17 cellular contexts compared by ENCODE assay signal in the genomic region with DNA sequence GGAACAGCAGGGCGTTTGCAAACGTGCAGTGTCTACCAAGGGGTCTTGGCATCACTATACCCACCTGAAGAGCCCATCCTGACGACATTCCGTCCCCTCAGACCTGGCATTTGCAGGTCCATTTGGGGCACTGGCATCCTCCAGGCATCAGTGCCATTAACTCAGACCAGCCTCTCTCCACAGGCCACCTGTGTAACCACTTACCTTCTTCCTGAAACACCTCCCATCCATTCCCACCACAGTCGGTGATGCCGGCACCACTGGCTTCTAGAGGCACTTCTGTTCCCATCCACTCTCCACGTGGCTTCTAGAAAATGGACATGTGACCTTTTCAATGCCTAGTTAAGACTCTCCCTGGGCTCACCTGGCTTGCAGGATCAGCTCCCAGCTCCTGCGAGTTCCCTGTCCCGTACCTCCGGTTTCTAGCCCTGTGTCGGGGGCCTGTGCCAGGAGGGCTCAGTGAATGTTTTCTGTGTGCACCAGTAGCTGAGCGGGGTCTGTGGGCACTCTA.
"Had no signal": no experiment of that assay in that cellular context is flagged by ENCODE, and none has a peak within 500 bp of the region (broad histone marks: within the 10 kb centered on the region; RNA-seq: fewer than 3 reads in every experiment).

No MANE protein-coding gene starts in this region.

- H3K27ac Mint-ChIP-seq: activated CD4-positive, alpha-beta T cell treated with anti-CD3 and anti-CD28 coated beads, Interleukin-2, amount 10 ng/mL, durations not matched to agents 24 days and 14 days; activated T-cell treated with anti-CD3 and anti-CD28 coated beads, Interleukin-2, amount 50 U/mL, for 24 hours; effector memory CD8-positive, alpha-beta T cell; mesothelial cell of epicardium; WTC11 had no signal

- H3K9me3 ChIP-seq: gastrocnemius medialis, neutrophil, prostate gland, right lobe of liver had no signal

- H3K9me3 Mint-ChIP-seq: activated CD4-positive, alpha-beta T cell treated with anti-CD3 and anti-CD28 coated beads, Interleukin-2, amount 10 ng/mL, durations not matched to agents 24 days and 14 days; activated T-cell treated with anti-CD3 and anti-CD28 coated beads, Interleukin-2, amount 50 U/mL, for 24 hours; effector memory CD8-positive, alpha-beta T cell had no signal

- H3K4me1 ChIP-seq: prostate gland, right lobe of liver had no signal

- DNase-seq: activated CD4-positive, alpha-beta T cell treated with anti-CD3 and anti-CD28 coated beads, Interleukin-2, amount 10 ng/mL, durations not matched to agents 24 days and 14 days; activated gamma-delta T cell; activated T-cell treated with anti-CD3 and anti-CD28 coated beads, Interleukin-2, amount 50 U/mL, for 24 hours; caudate nucleus; effector memory CD8-positive, alpha-beta T cell; gastrocnemius medialis; kidney; stimulated activated CD4-positive, alpha-beta T cell treated with anti-CD3 and anti-CD28 coated beads, Interleukin-12 subunit alpha, Interleukin-12 subunit beta, amount 100 ng/mL, for 4 hours; stimulated activated naive CD4-positive, alpha-beta T cell had no signal

- H3K4me3 ChIP-seq: gastrocnemius medialis, prostate gland, right lobe of liver, thoracic aorta had no signal

- H3K36me3 Mint-ChIP-seq: mesothelial cell of epicardium, WTC11 had no signal

- H3K27ac ChIP-seq: epithelial cell of prostate, gastrocnemius medialis, neutrophil, prostate gland, right lobe of liver, thoracic aorta had no signal

- H3K27me3 ChIP-seq: gastrocnemius medialis, neutrophil, right lobe of liver had no signal

- H3K4me1 Mint-ChIP-seq: activated CD4-positive, alpha-beta T cell treated with anti-CD3 and anti-CD28 coated beads, Interleukin-2, amount 10 ng/mL, durations not matched to agents 24 days and 14 days had no signal

- ATAC-seq: effector memory CD8-positive, alpha-beta T cell; gastrocnemius medialis; right lobe of liver; SK-N-SH treated with all-trans-retinoic acid at 6 μM for 48 hours; WTC11 had no signal

- H3K27me3 Mint-ChIP-seq: activated CD4-positive, alpha-beta T cell treated with anti-CD3 and anti-CD28 coated beads, Interleukin-2, amount 10 ng/mL, durations not matched to agents 24 days and 14 days; activated T-cell treated with anti-CD3 and anti-CD28 coated beads, Interleukin-2, amount 50 U/mL, for 24 hours had no signal

- H3K4me3 Mint-ChIP-seq: activated CD4-positive, alpha-beta T cell treated with anti-CD3 and anti-CD28 coated beads, Interleukin-2, amount 10 ng/mL, durations not matched to agents 24 days and 14 days; activated T-cell treated with anti-CD3 and anti-CD28 coated beads, Interleukin-2, amount 50 U/mL, for 24 hours; effector memory CD8-positive, alpha-beta T cell; mesothelial cell of epicardium; WTC11 had no signal

- H3K36me3 ChIP-seq: gastrocnemius medialis, neutrophil, prostate gland, right lobe of liver, thoracic aorta had no signal
